Comparison of ENCODE assay signal across 13 cellular contexts in the genomic region with DNA sequence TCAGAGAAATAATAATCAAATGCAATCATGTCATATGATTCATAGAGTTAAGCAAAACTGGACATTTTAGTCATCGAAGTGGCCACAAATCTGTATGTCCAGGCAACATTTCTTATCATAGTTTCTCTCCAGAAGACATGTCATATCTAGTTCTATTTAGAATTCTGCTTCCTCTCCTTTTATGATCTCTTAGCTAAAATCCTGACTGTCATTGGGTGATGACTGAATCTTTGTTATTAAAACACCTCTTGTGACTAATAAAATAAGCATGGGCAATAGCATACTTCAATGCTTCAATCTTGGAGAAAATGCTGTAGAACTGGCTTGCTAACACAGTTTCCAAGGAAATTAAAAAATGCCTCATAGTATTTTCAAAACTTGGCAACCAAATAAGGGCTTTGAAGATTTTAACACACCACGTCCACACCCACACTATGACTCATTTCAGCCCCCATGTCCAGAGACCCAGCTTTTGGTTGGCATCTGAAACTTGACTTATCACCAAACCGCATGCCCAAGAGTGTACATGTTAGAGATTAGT.
A peak's percentile ranks its signal among the peaks of the same experiment; 100 is the strongest.
DNase-seq lines count a peak whose midpoint lies in the region; ATAC-seq and TF ChIP-seq lines count a peak whose summit lies in the region.
"Had no signal": no experiment of that assay in that cellular context is flagged by ENCODE, and none has a peak within 500 bp of the region (broad histone marks: within the 10 kb centered on the region; RNA-seq: fewer than 3 reads in every experiment).

No MANE protein-coding gene starts in this region.

- in situ Hi-C loops in astrocyte of the cerebellum (cut with HindIII; ENCODE audit: low sequenced_read_pairs): no loop called here

- TF ChIP-seq CTCF in astrocyte of the cerebellum (IDR thresholded peaks at IDR 0.05; ENCODE audit: low read depth, low read length, missing control alignments) (no peak), WERI-Rb-1 (IDR thresholded peaks at IDR 0.05; ENCODE audit: low read depth, low read length) (no peak)

- DNase-seq in HPDE6-E6E7 (ENCODE audit: extremely low spot score): peak; percentile 51
- DNase-seq in astrocyte of the cerebellum (ENCODE audit: low read depth): peak; percentile 20
- peak; percentile 16 for DNase-seq in hepatic stellate cell (ENCODE audit: low spot score)
- DNase-seq in WERI-Rb-1: no peak
- no peak for DNase-seq in stimulated activated CD4-positive, alpha-beta T cell treated with anti-CD3 and anti-CD28 coated beads, Interleukin-4, amount 100 ng/mL, for 4 hours
- DNase-seq: activated CD4-positive, alpha-beta memory T cell treated with anti-CD3 and anti-CD28 coated beads for 36 hours; activated naive CD4-positive, alpha-beta T cell treated with Interleukin-2 at 50 U/mL for 16 hours; NCI-H1436 had no signal

- H3K79me2 ChIP-seq in ACC112 (ENCODE audit: control insufficient read depth, insufficient read depth, low read length, unreplicated experiment): no peaks in the 10 kb centered on the region

- H3K27me3 ChIP-seq in ACC112 (ENCODE audit: insufficient read depth, low read length) (no peaks in the 10 kb centered on the region), WERI-Rb-1 (ENCODE audit: insufficient read depth, low read depth, severe bottlenecking) (peaks cover 19% of the 10 kb centered on the region)
- H3K27me3 ChIP-seq: right atrium auricular region, tibial nerve had no signal

- ATAC-seq in GM21717 (IDR thresholded peaks at IDR 0.05; ENCODE audit: unreplicated experiment) (no peak), HG03520 (IDR thresholded peaks at IDR 0.05; ENCODE audit: unreplicated experiment) (no peak)

- H3K27ac ChIP-seq in ACC112 (ENCODE audit: low read depth, low read length): peak overlapping the region; percentile 100
- no peak overlapping the region for H3K27ac ChIP-seq in WERI-Rb-1
- H3K27ac ChIP-seq: right atrium auricular region, tibial nerve had no signal

- H3K4me3 ChIP-seq in ACC112 (ENCODE audit: low read depth, low read length): peak overlapping the region; percentile 17; the same call in 1 of the 2 replicates
- no peak overlapping the region for H3K4me3 ChIP-seq in astrocyte of the cerebellum (ENCODE audit: low read depth, low read length)
- H3K4me3 ChIP-seq in WERI-Rb-1 (ENCODE audit: low read depth, low read length): no peak overlapping the region
- H3K4me3 ChIP-seq: right atrium auricular region, tibial nerve had no signal

- H3K9me3 ChIP-seq in WERI-Rb-1 (ENCODE audit: severe bottlenecking): no peaks in the 10 kb centered on the region
- H3K9me3 ChIP-seq: right atrium auricular region, tibial nerve had no signal

- H3K36me3 ChIP-seq in ACC112 (ENCODE audit: insufficient read depth, low read length) (no peaks in the 10 kb centered on the region), WERI-Rb-1 (no peaks in the 10 kb centered on the region)
- H3K36me3 ChIP-seq: right atrium auricular region, tibial nerve had no signal

- peak overlapping the region; percentile 2 for H2AFZ ChIP-seq in ACC112 (ENCODE audit: low read length, unreplicated experiment)

- H3K4me1 ChIP-seq in ACC112 (ENCODE audit: control insufficient read depth, insufficient read depth, low read length, unreplicated experiment): peaks cover 40% of the 10 kb centered on the region
- H3K4me1 ChIP-seq: right atrium auricular region, tibial nerve had no signal

Comparison
In these comparisons a context has a peak if more than half of its experiments do, and no peak if none do; other contexts are left out.
1. DNase-seq: peak in HPDE6-E6E7 (single experiment), astrocyte of the cerebellum (single experiment) and hepatic stellate cell (single experiment); none in WERI-Rb-1 (single experiment) and stimulated activated CD4-positive, alpha-beta T cell treated with anti-CD3 and anti-CD28 coated beads, Interleukin-4, amount 100 ng/mL, for 4 hours (0 of 2).